ENCODE assay signal across 1 cellular context in the genomic region with DNA sequence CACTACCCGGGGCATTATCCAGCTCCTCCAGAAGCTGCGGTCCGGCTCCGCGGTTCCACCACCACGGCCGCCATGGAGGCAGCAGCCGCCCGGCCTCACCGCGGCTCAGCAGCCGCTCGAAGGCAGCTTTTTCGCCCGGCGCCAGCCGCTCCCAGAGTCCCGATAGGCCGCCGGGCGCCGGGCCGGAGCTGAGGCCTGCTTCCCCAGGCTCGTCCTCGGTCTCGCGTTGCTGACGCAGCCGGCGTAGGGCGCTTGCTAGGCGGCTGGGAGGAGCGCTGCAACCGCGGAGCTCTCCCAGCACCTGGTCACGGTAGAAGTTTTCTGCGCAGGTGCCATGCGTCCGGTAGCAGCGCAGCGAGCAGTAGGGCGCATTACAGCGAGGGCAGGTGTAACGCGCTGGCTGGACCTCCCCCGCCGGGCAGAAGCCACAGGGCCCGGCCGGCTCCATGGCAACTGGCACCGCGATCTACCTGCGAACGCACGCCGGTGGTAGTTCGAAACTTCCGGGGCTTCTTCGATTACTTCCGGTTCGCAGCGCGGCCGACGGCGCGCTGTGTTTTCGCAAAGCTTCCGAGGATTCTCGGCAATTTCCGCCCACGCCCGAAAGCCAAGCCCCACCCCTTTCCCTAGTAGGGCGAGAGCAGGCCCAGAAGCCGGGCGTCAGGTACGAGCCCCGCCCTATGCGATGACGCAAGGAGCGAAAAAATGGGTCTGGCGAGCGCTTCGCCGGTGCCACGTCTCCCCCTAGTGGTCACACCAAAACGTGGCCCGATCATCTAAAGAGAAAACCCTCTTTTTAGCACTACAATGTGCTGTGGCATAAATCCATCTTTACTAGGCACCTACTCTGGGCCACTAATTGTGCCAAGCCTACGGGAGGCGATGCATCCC.
TF ChIP-seq lines count a peak whose summit lies in the region.

A gene (minus strand): TSS at position 496 of the 891 bp plus-strand sequence. CDS start 48 bp downstream, at position 448.

TF ChIP-seq in GM12878, 131 proteins besides CTCF, POLR2A, EP300 and RAD21 (continued from another document and continues in another):
- TF ChIP-seq, protein P1, sequence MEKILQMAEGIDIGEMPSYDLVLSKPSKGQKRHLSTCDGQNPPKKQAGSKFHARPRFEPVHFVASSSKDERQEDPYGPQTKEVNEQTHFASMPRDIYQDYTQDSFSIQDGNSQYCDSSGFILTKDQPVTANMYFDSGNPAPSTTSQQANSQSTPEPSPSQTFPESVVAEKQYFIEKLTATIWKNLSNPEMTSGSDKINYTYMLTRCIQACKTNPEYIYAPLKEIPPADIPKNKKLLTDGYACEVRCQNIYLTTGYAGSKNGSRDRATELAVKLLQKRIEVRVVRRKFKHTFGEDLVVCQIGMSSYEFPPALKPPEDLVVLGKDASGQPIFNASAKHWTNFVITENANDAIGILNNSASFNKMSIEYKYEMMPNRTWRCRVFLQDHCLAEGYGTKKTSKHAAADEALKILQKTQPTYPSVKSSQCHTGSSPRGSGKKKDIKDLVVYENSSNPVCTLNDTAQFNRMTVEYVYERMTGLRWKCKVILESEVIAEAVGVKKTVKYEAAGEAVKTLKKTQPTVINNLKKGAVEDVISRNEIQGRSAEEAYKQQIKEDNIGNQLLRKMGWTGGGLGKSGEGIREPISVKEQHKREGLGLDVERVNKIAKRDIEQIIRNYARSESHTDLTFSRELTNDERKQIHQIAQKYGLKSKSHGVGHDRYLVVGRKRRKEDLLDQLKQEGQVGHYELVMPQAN (conservative IDR thresholded peaks at IDR 0.05), result peak; percentile 98
- TF ChIP-seq HCFC1 (IDR thresholded peaks at IDR 0.05; ENCODE audit: low read length) (peak; percentile 71), PAX5 (IDR thresholded peaks at IDR 0.05; ENCODE audit: borderline replicate concordance, low read depth, low read length) (peak; percentile 32; the same call in 1 of the 2 replicates), SMAD5 (IDR thresholded peaks at IDR 0.05; ENCODE audit: low read depth) (peak; percentile 75; the same call in 1 of the 2 replicates), GABPA (IDR thresholded peaks at IDR 0.05; ENCODE audit: low read depth) (peak; percentile 98), POLR2AphosphoS5 (IDR thresholded peaks at IDR 0.05; ENCODE audit: low read length) (peak; percentile 88), MYB (IDR thresholded peaks at IDR 0.05; ENCODE audit: borderline replicate concordance, low read depth, low read length) (no peak), CREB1 (IDR thresholded peaks at IDR 0.05; ENCODE audit: low read depth) (peak; percentile 95), MXI1 (IDR thresholded peaks at IDR 0.05; ENCODE audit: low read depth, low read length) (peak; percentile 97), SP1 (IDR thresholded peaks at IDR 0.05; ENCODE audit: low read depth, low read length) (peak; percentile 47), MEF2A (IDR thresholded peaks at IDR 0.05; ENCODE audit: insufficient read depth, low read depth, low read length) (peak; percentile 38; the same call in 1 of the 2 replicates), IKZF1 (conservative IDR thresholded peaks at IDR 0.05) (peak; percentile 72), ASH2L (IDR thresholded peaks at IDR 0.05; ENCODE audit: borderline replicate concordance, low read depth) (no peak), CBFB (IDR thresholded peaks at IDR 0.05; ENCODE audit: low read depth) (peak; percentile 77; the same call in 1 of the 2 replicates), KLF5 (IDR thresholded peaks at IDR 0.05; ENCODE audit: partially characterized antibody) (peak; percentile 43), TAF1 (IDR thresholded peaks at IDR 0.05; ENCODE audit: borderline replicate concordance, low read depth, low read length) (0 out of 2 replicates have a peak, but pooled peaks have one; percentile 43), EGR1 (IDR thresholded peaks at IDR 0.05; ENCODE audit: borderline replicate concordance in 1 of 2, low read depth in 2 of 2, low read length in 2 of 2) (peak; percentile 67 to 84), CHD4 (IDR thresholded peaks at IDR 0.05) (no peak), ZSCAN29 (IDR thresholded peaks at IDR 0.05) (peak; percentile 17; the same call in 1 of the 2 replicates), HDGF (IDR thresholded peaks at IDR 0.05) (peak; percentile 73; the same call in 1 of the 2 replicates), SPI1 (IDR thresholded peaks at IDR 0.05; ENCODE audit: borderline replicate concordance, insufficient read depth, low read depth, low read length) (no peak), SMC3 (IDR thresholded peaks at IDR 0.05; ENCODE audit: borderline replicate concordance, low read length) (peak; percentile 70; the same call in 1 of the 2 replicates), TCF3 (IDR thresholded peaks at IDR 0.05; ENCODE audit: borderline replicate concordance, insufficient read depth, low read depth, low read length) (0 out of 2 replicates have a peak, but pooled peaks have one; percentile 23), PAX8 (IDR thresholded peaks at IDR 0.05) (no peak), POU2F2 (IDR thresholded peaks at IDR 0.05; ENCODE audit: borderline replicate concordance, low read depth, low read length) (peak; percentile 81; the same call in 2 of the 3 replicates), LARP7 (IDR thresholded peaks at IDR 0.05) (peak; percentile 96), STAT1 (conservative IDR thresholded peaks at IDR 0.05) (no peak), SIX5 (IDR thresholded peaks at IDR 0.05; ENCODE audit: low read depth, low read length, severe bottlenecking) (peak; percentile 60), ATF7 (IDR thresholded peaks at IDR 0.05; ENCODE audit: low read depth) (peak; percentile 93), NR2C2 (IDR thresholded peaks at IDR 0.05; ENCODE audit: borderline replicate concordance, control insufficient read depth, insufficient read length, low read depth) (peak; percentile 79), NRF1 (conservative IDR thresholded peaks at IDR 0.05; ENCODE audit: low read depth, low read length) (peak; percentile 24; the same call in 1 of the 2 replicates), CHD2 (IDR thresholded peaks at IDR 0.05; ENCODE audit: borderline replicate concordance, low read depth, low read length) (peak; percentile 38; the same call in 1 of the 2 replicates), ZBED1 (IDR thresholded peaks at IDR 0.05; ENCODE audit: borderline replicate concordance) (0 out of 2 replicates have a peak, but pooled peaks have one; percentile 83), BACH1 (IDR thresholded peaks at IDR 0.05; ENCODE audit: borderline replicate concordance) (peak; percentile 34; the same call in 1 of the 2 replicates)
- TF ChIP-seq, protein P2, sequence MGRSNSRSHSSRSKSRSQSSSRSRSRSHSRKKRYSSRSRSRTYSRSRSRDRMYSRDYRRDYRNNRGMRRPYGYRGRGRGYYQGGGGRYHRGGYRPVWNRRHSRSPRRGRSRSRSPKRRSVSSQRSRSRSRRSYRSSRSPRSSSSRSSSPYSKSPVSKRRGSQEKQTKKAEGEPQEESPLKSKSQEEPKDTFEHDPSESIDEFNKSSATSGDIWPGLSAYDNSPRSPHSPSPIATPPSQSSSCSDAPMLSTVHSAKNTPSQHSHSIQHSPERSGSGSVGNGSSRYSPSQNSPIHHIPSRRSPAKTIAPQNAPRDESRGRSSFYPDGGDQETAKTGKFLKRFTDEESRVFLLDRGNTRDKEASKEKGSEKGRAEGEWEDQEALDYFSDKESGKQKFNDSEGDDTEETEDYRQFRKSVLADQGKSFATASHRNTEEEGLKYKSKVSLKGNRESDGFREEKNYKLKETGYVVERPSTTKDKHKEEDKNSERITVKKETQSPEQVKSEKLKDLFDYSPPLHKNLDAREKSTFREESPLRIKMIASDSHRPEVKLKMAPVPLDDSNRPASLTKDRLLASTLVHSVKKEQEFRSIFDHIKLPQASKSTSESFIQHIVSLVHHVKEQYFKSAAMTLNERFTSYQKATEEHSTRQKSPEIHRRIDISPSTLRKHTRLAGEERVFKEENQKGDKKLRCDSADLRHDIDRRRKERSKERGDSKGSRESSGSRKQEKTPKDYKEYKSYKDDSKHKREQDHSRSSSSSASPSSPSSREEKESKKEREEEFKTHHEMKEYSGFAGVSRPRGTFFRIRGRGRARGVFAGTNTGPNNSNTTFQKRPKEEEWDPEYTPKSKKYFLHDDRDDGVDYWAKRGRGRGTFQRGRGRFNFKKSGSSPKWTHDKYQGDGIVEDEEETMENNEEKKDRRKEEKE (IDR thresholded peaks at IDR 0.05), result no peak
- TF ChIP-seq, protein P3, sequence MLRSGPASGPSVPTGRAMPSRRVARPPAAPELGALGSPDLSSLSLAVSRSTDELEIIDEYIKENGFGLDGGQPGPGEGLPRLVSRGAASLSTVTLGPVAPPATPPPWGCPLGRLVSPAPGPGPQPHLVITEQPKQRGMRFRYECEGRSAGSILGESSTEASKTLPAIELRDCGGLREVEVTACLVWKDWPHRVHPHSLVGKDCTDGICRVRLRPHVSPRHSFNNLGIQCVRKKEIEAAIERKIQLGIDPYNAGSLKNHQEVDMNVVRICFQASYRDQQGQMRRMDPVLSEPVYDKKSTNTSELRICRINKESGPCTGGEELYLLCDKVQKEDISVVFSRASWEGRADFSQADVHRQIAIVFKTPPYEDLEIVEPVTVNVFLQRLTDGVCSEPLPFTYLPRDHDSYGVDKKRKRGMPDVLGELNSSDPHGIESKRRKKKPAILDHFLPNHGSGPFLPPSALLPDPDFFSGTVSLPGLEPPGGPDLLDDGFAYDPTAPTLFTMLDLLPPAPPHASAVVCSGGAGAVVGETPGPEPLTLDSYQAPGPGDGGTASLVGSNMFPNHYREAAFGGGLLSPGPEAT (IDR thresholded peaks at IDR 0.05; ENCODE audit: low read depth), result peak; percentile 70; the same call in 1 of the 2 replicates
- TF ChIP-seq, protein P4, sequence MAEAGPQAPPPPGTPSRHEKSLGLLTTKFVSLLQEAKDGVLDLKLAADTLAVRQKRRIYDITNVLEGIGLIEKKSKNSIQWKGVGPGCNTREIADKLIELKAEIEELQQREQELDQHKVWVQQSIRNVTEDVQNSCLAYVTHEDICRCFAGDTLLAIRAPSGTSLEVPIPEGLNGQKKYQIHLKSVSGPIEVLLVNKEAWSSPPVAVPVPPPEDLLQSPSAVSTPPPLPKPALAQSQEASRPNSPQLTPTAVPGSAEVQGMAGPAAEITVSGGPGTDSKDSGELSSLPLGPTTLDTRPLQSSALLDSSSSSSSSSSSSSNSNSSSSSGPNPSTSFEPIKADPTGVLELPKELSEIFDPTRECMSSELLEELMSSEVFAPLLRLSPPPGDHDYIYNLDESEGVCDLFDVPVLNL (IDR thresholded peaks at IDR 0.05; ENCODE audit: low read depth, low read length), result no peak
- TF ChIP-seq, protein P5, sequence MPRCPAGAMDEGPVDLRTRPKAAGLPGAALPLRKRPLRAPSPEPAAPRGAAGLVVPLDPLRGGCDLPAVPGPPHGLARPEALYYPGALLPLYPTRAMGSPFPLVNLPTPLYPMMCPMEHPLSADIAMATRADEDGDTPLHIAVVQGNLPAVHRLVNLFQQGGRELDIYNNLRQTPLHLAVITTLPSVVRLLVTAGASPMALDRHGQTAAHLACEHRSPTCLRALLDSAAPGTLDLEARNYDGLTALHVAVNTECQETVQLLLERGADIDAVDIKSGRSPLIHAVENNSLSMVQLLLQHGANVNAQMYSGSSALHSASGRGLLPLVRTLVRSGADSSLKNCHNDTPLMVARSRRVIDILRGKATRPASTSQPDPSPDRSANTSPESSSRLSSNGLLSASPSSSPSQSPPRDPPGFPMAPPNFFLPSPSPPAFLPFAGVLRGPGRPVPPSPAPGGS (IDR thresholded peaks at IDR 0.05; ENCODE audit: borderline replicate concordance, insufficient read depth, low read depth, low read length, poor library complexity, severe bottlenecking), result peak; percentile 87
- TF ChIP-seq, protein P6, sequence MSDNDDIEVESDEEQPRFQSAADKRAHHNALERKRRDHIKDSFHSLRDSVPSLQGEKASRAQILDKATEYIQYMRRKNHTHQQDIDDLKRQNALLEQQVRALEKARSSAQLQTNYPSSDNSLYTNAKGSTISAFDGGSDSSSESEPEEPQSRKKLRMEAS (IDR thresholded peaks at IDR 0.05; ENCODE audit: low read depth, low read length), result peak; percentile 86
- TF ChIP-seq, protein P7, sequence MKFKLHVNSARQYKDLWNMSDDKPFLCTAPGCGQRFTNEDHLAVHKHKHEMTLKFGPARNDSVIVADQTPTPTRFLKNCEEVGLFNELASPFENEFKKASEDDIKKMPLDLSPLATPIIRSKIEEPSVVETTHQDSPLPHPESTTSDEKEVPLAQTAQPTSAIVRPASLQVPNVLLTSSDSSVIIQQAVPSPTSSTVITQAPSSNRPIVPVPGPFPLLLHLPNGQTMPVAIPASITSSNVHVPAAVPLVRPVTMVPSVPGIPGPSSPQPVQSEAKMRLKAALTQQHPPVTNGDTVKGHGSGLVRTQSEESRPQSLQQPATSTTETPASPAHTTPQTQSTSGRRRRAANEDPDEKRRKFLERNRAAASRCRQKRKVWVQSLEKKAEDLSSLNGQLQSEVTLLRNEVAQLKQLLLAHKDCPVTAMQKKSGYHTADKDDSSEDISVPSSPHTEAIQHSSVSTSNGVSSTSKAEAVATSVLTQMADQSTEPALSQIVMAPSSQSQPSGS (IDR thresholded peaks at IDR 0.05; ENCODE audit: low read length), result peak; percentile 78
- TF ChIP-seq, protein P8, sequence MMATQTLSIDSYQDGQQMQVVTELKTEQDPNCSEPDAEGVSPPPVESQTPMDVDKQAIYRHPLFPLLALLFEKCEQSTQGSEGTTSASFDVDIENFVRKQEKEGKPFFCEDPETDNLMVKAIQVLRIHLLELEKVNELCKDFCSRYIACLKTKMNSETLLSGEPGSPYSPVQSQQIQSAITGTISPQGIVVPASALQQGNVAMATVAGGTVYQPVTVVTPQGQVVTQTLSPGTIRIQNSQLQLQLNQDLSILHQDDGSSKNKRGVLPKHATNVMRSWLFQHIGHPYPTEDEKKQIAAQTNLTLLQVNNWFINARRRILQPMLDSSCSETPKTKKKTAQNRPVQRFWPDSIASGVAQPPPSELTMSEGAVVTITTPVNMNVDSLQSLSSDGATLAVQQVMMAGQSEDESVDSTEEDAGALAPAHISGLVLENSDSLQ (IDR thresholded peaks at IDR 0.05), result peak; percentile 76
- TF ChIP-seq, protein P9, sequence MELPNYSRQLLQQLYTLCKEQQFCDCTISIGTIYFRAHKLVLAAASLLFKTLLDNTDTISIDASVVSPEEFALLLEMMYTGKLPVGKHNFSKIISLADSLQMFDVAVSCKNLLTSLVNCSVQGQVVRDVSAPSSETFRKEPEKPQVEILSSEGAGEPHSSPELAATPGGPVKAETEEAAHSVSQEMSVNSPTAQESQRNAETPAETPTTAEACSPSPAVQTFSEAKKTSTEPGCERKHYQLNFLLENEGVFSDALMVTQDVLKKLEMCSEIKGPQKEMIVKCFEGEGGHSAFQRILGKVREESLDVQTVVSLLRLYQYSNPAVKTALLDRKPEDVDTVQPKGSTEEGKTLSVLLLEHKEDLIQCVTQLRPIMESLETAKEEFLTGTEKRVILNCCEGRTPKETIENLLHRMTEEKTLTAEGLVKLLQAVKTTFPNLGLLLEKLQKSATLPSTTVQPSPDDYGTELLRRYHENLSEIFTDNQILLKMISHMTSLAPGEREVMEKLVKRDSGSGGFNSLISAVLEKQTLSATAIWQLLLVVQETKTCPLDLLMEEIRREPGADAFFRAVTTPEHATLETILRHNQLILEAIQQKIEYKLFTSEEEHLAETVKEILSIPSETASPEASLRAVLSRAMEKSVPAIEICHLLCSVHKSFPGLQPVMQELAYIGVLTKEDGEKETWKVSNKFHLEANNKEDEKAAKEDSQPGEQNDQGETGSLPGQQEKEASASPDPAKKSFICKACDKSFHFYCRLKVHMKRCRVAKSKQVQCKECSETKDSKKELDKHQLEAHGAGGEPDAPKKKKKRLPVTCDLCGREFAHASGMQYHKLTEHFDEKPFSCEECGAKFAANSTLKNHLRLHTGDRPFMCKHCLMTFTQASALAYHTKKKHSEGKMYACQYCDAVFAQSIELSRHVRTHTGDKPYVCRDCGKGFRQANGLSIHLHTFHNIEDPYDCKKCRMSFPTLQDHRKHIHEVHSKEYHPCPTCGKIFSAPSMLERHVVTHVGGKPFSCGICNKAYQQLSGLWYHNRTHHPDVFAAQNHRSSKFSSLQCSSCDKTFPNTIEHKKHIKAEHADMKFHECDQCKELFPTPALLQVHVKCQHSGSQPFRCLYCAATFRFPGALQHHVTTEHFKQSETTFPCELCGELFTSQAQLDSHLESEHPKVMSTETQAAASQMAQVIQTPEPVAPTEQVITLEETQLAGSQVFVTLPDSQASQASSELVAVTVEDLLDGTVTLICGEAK (IDR thresholded peaks at IDR 0.05; ENCODE audit: borderline replicate concordance), result peak; percentile 98
